ENCODE assay signal across 11 cellular contexts in genomic region chr19:2952953-2953481, GRCh38. TPM values are rescaled to one million over a fixed set of nuclear protein-coding genes. Genes with fewer than 3 reads are reported as not detected.
DNase-seq lines count a peak whose midpoint lies in the region; ATAC-seq and TF ChIP-seq lines count a peak whose summit lies in the region.
"Had no signal": no experiment of that assay in that cellular context is flagged by ENCODE, and none has a peak within 500 bp of the region (broad histone marks: within the 10 kb centered on the region; RNA-seq: fewer than 3 reads in every experiment).

No MANE protein-coding gene starts in this region.

- H3K4me1 ChIP-seq in Peyer's patch, result peaks cover 0 to 9% (median 0%) of the 10 kb centered on the region in 4 donors

- H3K9me3 Mint-ChIP-seq in natural killer cell, result no peaks in the 10 kb centered on the region

- peak in 2 of 3 donors; percentile 58 to 63 for DNase-seq in Peyer's patch
- DNase-seq in glomerular visceral epithelial cell (ENCODE audit: extremely low spot score), result peak; percentile 27
- DNase-seq in NCI-H1694 (lab: John Stamatoyannopoulos, UW), result no peak
- DNase-seq in putamen (ENCODE audit: low spot score), result no peak
- DNase-seq in stimulated activated CD4-positive, alpha-beta T cell treated with anti-CD3 and anti-CD28 coated beads, Interleukin-15, amount 100 ng/mL, for 24 hours, result no peak
- DNase-seq in natural killer cell, result no peak
- DNase-seq: GOT3, heart right ventricle had no signal

- H3K9me3 ChIP-seq in Peyer's patch, result no peaks in the 10 kb centered on the region
- H3K9me3 ChIP-seq: heart right ventricle had no signal

- ATAC-seq in natural killer cell, result no peak
- ATAC-seq: heart right ventricle had no signal

- no peaks in the 10 kb centered on the region for H3K36me3 ChIP-seq in Peyer's patch
- H3K36me3 ChIP-seq: heart right ventricle had no signal

- H3K4me3 Mint-ChIP-seq in natural killer cell, result no peak overlapping the region

- peak in 1 of 2 donors; percentile 42 for TF ChIP-seq POLR2A in Peyer's patch (IDR thresholded peaks at IDR 0.05)

- H3K36me3 Mint-ChIP-seq in natural killer cell, result no peaks in the 10 kb centered on the region

- H3K4me3 ChIP-seq in Peyer's patch, result peak overlapping the region in 2 of 4 donors; percentile 26 to 30
- H3K4me3 ChIP-seq in skin epidermis, result peak overlapping the region in 3 of 7 experiments; percentile 5 to 29 (median 15)
- H3K4me3 ChIP-seq: heart right ventricle had no signal

- no peaks in the 10 kb centered on the region for H3K27me3 ChIP-seq in Peyer's patch
- H3K27me3 ChIP-seq: heart right ventricle had no signal

- intact Hi-C loops in natural killer cell (cut with micrococcal nuclease), result loop anchor here (5.0 to 10.0 kb wide), 2 partner anchors 232 to 259 kb away; partner anchors contain the start of gene NCLN

- H3K27ac Mint-ChIP-seq in natural killer cell, result no peak overlapping the region

- H3K27ac ChIP-seq in Peyer's patch, result peak overlapping the region in 3 of 4 donors; percentile 14 to 79 (median 54)
- peak overlapping the region in 18 of 21 experiments; percentile 9 to 76 (median 60) for H3K27ac ChIP-seq in skin epidermis
- H3K27ac ChIP-seq: heart right ventricle had no signal

- peaks cover 24 to 25% of the 10 kb centered on the region in 2 donors for H3K4me1 Mint-ChIP-seq in natural killer cell

- TF ChIP-seq CTCF in GM12874 (IDR thresholded peaks at IDR 0.05; ENCODE audit: insufficient read depth, low read depth, low read length) (0 out of 2 replicates have a peak, but pooled peaks have one; percentile 10), Peyer's patch (IDR thresholded peaks at IDR 0.05) (peak in 3 of 6 experiments; percentile 33 to 40 (median 36)), natural killer cell (IDR thresholded peaks at IDR 0.05) (no peak)

- H3K27me3 Mint-ChIP-seq in natural killer cell (ENCODE audit: low read depth in 2 of 2), result no peaks in the 10 kb centered on the region

RNA-seq across cellular contexts. Expression of gene ZNF77, which starts 8.2 kb away (rescaled TPM):
- total RNA-seq in Peyer's patch (1 to 10 TPM; 3.7 to 7.5 (median 5.6) TPM), natural killer cell (1 to 10 TPM; 6.0 to 9.2 (median 6.8) TPM)

RNA-seq across cellular contexts. Expression of gene TLE6, which starts 24.3 kb away (rescaled TPM):
- total RNA-seq in Peyer's patch (1 to 10 TPM in 2 of 4 donors, not detected in 2; 1.9 to 2.5 TPM), natural killer cell (1 to 10 TPM in 1 of 3 donors, under 1 TPM in 1, not detected in 1; 0.49 to 2.2 TPM)

RNA-seq across cellular contexts. Expression of gene ZNF57, which starts 52.3 kb away (rescaled TPM):
- total RNA-seq in Peyer's patch (10 to 100 TPM in 3 of 4 donors, 1 to 10 TPM in 1; 2.5 to 24.1 (median 19.3) TPM), natural killer cell (1 to 10 TPM; 4.4 to 7.5 (median 4.7) TPM)
- total RNA-seq: astrocyte had no signal

Comparison
In these comparisons a context has a peak if more than half of its experiments do, and no peak if none do; other contexts are left out.
1. DNase-seq: peak in Peyer's patch (2 of 3) and glomerular visceral epithelial cell (single experiment); none in NCI-H1694 (single experiment), putamen (single experiment), stimulated activated CD4-positive, alpha-beta T cell treated with anti-CD3 and anti-CD28 coated beads, Interleukin-15, amount 100 ng/mL, for 24 hours (single experiment) and natural killer cell (single experiment).